1 cellular context compared by ENCODE assay signal in genomic region chr16:67311607-67312449, GRCh38.
TF ChIP-seq lines count a peak whose summit lies in the region.

No MANE protein-coding gene starts in this region.

TF ChIP-seq in GM23338, 12 proteins besides CTCF, POLR2A, EP300 and RAD21 (continued from another document):
- no peak for TF ChIP-seq ZNF462 (CRISPR knock-in tag; IDR thresholded peaks at IDR 0.05)
- TF ChIP-seq EZH2phosphoT487 (IDR thresholded peaks at IDR 0.05; ENCODE audit: unreplicated experiment), result no peak
- TF ChIP-seq, protein P1, sequence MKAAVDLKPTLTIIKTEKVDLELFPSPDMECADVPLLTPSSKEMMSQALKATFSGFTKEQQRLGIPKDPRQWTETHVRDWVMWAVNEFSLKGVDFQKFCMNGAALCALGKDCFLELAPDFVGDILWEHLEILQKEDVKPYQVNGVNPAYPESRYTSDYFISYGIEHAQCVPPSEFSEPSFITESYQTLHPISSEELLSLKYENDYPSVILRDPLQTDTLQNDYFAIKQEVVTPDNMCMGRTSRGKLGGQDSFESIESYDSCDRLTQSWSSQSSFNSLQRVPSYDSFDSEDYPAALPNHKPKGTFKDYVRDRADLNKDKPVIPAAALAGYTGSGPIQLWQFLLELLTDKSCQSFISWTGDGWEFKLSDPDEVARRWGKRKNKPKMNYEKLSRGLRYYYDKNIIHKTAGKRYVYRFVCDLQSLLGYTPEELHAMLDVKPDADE (IDR thresholded peaks at IDR 0.05), result no peak
- TF ChIP-seq JUNB (IDR thresholded peaks at IDR 0.05; ENCODE audit: unreplicated experiment), result no peak
- no peak for TF ChIP-seq EZH2 (IDR thresholded peaks at IDR 0.05; ENCODE audit: low read depth, unreplicated experiment)
